In the genomic region with DNA sequence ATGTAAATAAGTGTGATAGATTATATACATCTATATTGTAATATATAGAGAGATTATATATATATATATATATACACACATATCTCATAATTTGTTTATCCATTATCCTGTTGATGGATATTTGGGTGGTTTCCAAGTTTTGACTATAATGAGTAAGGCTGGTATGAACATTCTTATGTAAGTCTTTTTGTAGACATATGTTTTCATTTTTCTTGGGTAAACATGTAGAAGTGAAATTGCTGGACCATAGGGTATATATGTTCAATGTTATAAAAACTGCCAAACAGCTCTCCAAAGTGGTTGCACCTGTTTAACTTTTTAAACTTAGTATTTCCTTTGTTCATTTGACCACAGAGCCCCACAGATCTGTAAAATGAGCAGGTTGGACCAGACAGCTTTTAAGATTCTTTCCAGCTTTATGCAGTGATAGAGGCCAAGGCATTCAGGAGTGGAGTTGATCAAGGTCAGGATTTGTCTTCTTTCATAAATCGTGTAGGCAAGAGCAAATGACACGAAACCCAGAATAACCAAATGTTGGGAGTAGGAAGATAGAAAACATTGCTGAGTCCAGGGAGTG, we compare ENCODE assay signal across 22 cellular contexts. TPM values are rescaled to one million over a fixed set of nuclear protein-coding genes. Genes with fewer than 3 reads are reported as not detected.
A peak's percentile ranks its signal among the peaks of the same experiment; 100 is the strongest.
DNase-seq lines count a peak whose midpoint lies in the region; ATAC-seq and TF ChIP-seq lines count a peak whose summit lies in the region.
"Had no signal": no experiment of that assay in that cellular context is flagged by ENCODE, and none has a peak within 500 bp of the region (broad histone marks: within the 10 kb centered on the region; RNA-seq: fewer than 3 reads in every experiment).

No MANE protein-coding gene starts in this region.

- no peak overlapping the region for H3K27ac Mint-ChIP-seq in stimulated activated naive B cell treated with anti-CD40 and anti-IgM and Interleukin-4, amounts not matched to agents 10 μg/mL and 1 μg/mL and 100 μg/mL, for 72 hours
- H3K27ac Mint-ChIP-seq: B cell, CD14-positive monocyte, GM23338, IgD-negative memory B cell had no signal

- CTCF ChIA-PET in PC-9 (lab: Charles Lee): interaction anchor here (0.5 kb wide), 1 partner anchor 10 kb away, joined by 7 read pairs; no protein-coding TSS in a partner anchor

- no peak overlapping the region for H3K4me3 Mint-ChIP-seq in stimulated activated naive B cell treated with anti-CD40 and anti-IgM and Interleukin-4, amounts not matched to agents 10 μg/mL and 1 μg/mL and 100 μg/mL, for 72 hours
- H3K4me3 Mint-ChIP-seq: B cell, CD14-positive monocyte, GM23338, IgD-negative memory B cell had no signal

- peaks cover 25 to 43% of the 10 kb centered on the region in 2 donors for H3K4me1 Mint-ChIP-seq in stimulated activated naive B cell treated with anti-CD40 and anti-IgM and Interleukin-4, amounts not matched to agents 10 μg/mL and 1 μg/mL and 100 μg/mL, for 72 hours
- H3K4me1 Mint-ChIP-seq: GM23338 had no signal

- no peaks in the 10 kb centered on the region for H3K9me3 Mint-ChIP-seq in stimulated activated naive B cell treated with anti-CD40 and anti-IgM and Interleukin-4, amounts not matched to agents 10 μg/mL and 1 μg/mL and 100 μg/mL, for 72 hours
- H3K9me3 Mint-ChIP-seq: GM23338, IgD-negative memory B cell had no signal

- no peaks in the 10 kb centered on the region; the same call in 1 of the 2 replicates for H3K36me3 ChIP-seq in Karpas-422 (ENCODE audit: insufficient read depth, low read length)
- no peaks in the 10 kb centered on the region for H3K36me3 ChIP-seq in SU-DHL-6 (ENCODE audit: low read length)
- H3K36me3 ChIP-seq in rectal smooth muscle tissue (ENCODE audit: control insufficient read depth, insufficient read depth, low read length): no peaks in the 10 kb centered on the region
- no peaks in the 10 kb centered on the region for H3K36me3 ChIP-seq in PC-9 (ENCODE audit: low read depth)

- H3K27me3 Mint-ChIP-seq in stimulated activated naive B cell treated with anti-CD40 and anti-IgM and Interleukin-4, amounts not matched to agents 10 μg/mL and 1 μg/mL and 100 μg/mL, for 72 hours: no peaks in the 10 kb centered on the region
- H3K27me3 Mint-ChIP-seq: B cell, IgD-negative memory B cell had no signal

- no peaks in the 10 kb centered on the region for H3K36me3 Mint-ChIP-seq in stimulated activated naive B cell treated with anti-CD40 and anti-IgM and Interleukin-4, amounts not matched to agents 10 μg/mL and 1 μg/mL and 100 μg/mL, for 72 hours
- H3K36me3 Mint-ChIP-seq: CD14-positive monocyte had no signal

- BruUV-seq in PC-9 (replicated peaks; lab: Mats Ljungman, UMichigan): no TSS peak

- H3K9ac ChIP-seq in Karpas-422 (ENCODE audit: low read length): no peak overlapping the region
- peak overlapping the region; percentile 44 for H3K9ac ChIP-seq in SU-DHL-6 (ENCODE audit: low read length)
- peak overlapping the region; percentile 22 for H3K9ac ChIP-seq in rectal smooth muscle tissue (ENCODE audit: low read length)

- H3K27ac ChIP-seq in Karpas-422 (ENCODE audit: low read length): peak overlapping the region; percentile 19
- H3K27ac ChIP-seq in SU-DHL-6 (ENCODE audit: low read depth, low read length): peak overlapping the region; percentile 77
- H3K27ac ChIP-seq in rectal smooth muscle tissue (ENCODE audit: low read depth, low read length): no peak overlapping the region
- no peak overlapping the region for H3K27ac ChIP-seq in PC-9
- H3K27ac ChIP-seq: A549 had no signal

- H3K27me3 ChIP-seq in Karpas-422 (ENCODE audit: low read length) (no peaks in the 10 kb centered on the region), SU-DHL-6 (ENCODE audit: low read length) (no peaks in the 10 kb centered on the region), rectal smooth muscle tissue (ENCODE audit: control insufficient read depth, insufficient read depth, low read length) (no peaks in the 10 kb centered on the region), PC-9 (ENCODE audit: insufficient read depth, low read depth) (no peaks in the 10 kb centered on the region)

- POLR2A ChIA-PET in PC-9 (lab: Charles Lee; ENCODE audit: unreplicated experiment): no interaction called here

- DNase-seq in Karpas-422 (no peak), fibroblast of mammary gland (ENCODE audit: low read depth) (peak; percentile 27), PC-9 (no peak), HuH-7.5 (ENCODE audit: low spot score) (no peak)
- no peak for DNase-seq in stimulated activated naive B cell treated with anti-CD40 and anti-IgM and Interleukin-4, amounts not matched to agents 10 μg/mL and 1 μg/mL and 100 μg/mL, for 72 hours
- DNase-seq: DMS79, HCEC 1CT, NCI-H1417, NCI-H1694 treated with DMSO at 0.1 percent for 48 hours, NCI-H2081 treated with DMSO at 0.1 percent for 48 hours, NCI-H2171 treated with DMSO at 0.1 percent for 48 hours, NCI-H524 treated with DMSO at 0.1 percent for 48 hours, OCI-M1 had no signal

- H2AFZ ChIP-seq in Karpas-422 (ENCODE audit: low read length): no peak overlapping the region
- no peak overlapping the region for H2AFZ ChIP-seq in SU-DHL-6 (ENCODE audit: low read depth, low read length, severe bottlenecking)
- no peak overlapping the region for H2AFZ ChIP-seq in PC-9
- H2AFZ ChIP-seq: GM23338 had no signal

- H3K9me2 ChIP-seq in Karpas-422 (replicated peaks; ENCODE audit: insufficient read depth, low read length) (no peaks in the 10 kb centered on the region), SU-DHL-6 (replicated peaks; ENCODE audit: insufficient read depth, low read length) (no peaks in the 10 kb centered on the region), PC-9 (ENCODE audit: insufficient read depth) (no peaks in the 10 kb centered on the region; the same call in 1 of the 2 replicates)

- H3K4me3 ChIP-seq in Karpas-422 (ENCODE audit: low read length) (no peak overlapping the region), SU-DHL-6 (ENCODE audit: insufficient read depth, low read length, poor library complexity, severe bottlenecking) (peak overlapping the region; percentile 32), fibroblast of mammary gland (ENCODE audit: control insufficient read depth, low read depth, low read length) (no peak overlapping the region), rectal smooth muscle tissue (ENCODE audit: low read length) (no peak overlapping the region), PC-9 (no peak overlapping the region)
- H3K4me3 ChIP-seq: A549, GM23338 had no signal

- H3K79me2 ChIP-seq in Karpas-422 (ENCODE audit: low read length) (no peaks in the 10 kb centered on the region), SU-DHL-6 (ENCODE audit: insufficient read depth, low read length) (no peaks in the 10 kb centered on the region; the same call in 1 of the 2 replicates), PC-9 (ENCODE audit: low read depth) (no peaks in the 10 kb centered on the region)

- H4K20me1 ChIP-seq in Karpas-422 (ENCODE audit: insufficient read depth, low read depth, low read length): no peaks in the 10 kb centered on the region
- no peaks in the 10 kb centered on the region for H4K20me1 ChIP-seq in SU-DHL-6 (ENCODE audit: low read depth, low read length)
- no peaks in the 10 kb centered on the region for H4K20me1 ChIP-seq in PC-9 (ENCODE audit: insufficient read depth)

- H3K4me2 ChIP-seq in Karpas-422 (ENCODE audit: low read depth, low read length, poor library complexity, severe bottlenecking) (peak overlapping the region; percentile 22), SU-DHL-6 (ENCODE audit: low read depth, low read length, poor library complexity, severe bottlenecking) (peak overlapping the region; percentile 53), PC-9 (no peak overlapping the region)
- H3K4me2 ChIP-seq: A549, GM23338 had no signal

- H3F3A ChIP-seq in SU-DHL-6 (ENCODE audit: insufficient read depth): peaks cover 68% of the 10 kb centered on the region
- H3F3A ChIP-seq in PC-9 (ENCODE audit: insufficient read depth, low read depth): no peaks in the 10 kb centered on the region

- TF ChIP-seq CTCF in SU-DHL-6 (IDR thresholded peaks at IDR 0.05; ENCODE audit: insufficient read depth, low read length, poor library complexity, severe bottlenecking) (no peak), fibroblast of mammary gland (conservative IDR thresholded peaks at IDR 0.05; ENCODE audit: control insufficient read depth, insufficient read depth, low read depth, low read length) (no peak), PC-9 (conservative IDR thresholded peaks at IDR 0.05) (no peak)

- intact Hi-C loops in PC-9 (cut with micrococcal nuclease; ENCODE audit: unreplicated experiment): no loop called here

- ATAC-seq in HG02623 (IDR thresholded peaks at IDR 0.05; ENCODE audit: unreplicated experiment): no peak
- ATAC-seq in stimulated activated naive B cell treated with anti-CD40 and anti-IgM and Interleukin-4, amounts not matched to agents 10 μg/mL and 1 μg/mL and 100 μg/mL, for 72 hours (replicated peaks): no peak
- ATAC-seq: A549, GM23338, Right ventricle myocardium inferior had no signal

- H3K4me1 ChIP-seq in Karpas-422 (ENCODE audit: low read length) (peaks cover 74% of the 10 kb centered on the region), rectal smooth muscle tissue (ENCODE audit: control insufficient read depth, insufficient read depth, low read length) (peaks cover 13% of the 10 kb centered on the region), PC-9 (replicated peaks; ENCODE audit: insufficient read depth) (no peaks in the 10 kb centered on the region)
- H3K4me1 ChIP-seq: A549 had no signal

- H3K9me3 ChIP-seq in Karpas-422 (ENCODE audit: low read length) (no peaks in the 10 kb centered on the region), SU-DHL-6 (ENCODE audit: insufficient read depth, low read length) (no peaks in the 10 kb centered on the region), PC-9 (ENCODE audit: insufficient read depth, low read depth) (no peaks in the 10 kb centered on the region)
- H3K9me3 ChIP-seq: A549 had no signal

RNA-seq across cellular contexts. Expression of gene KATNAL1, which starts 21.7 kb away (rescaled TPM):
- 13.4 and 35.6 TPM in 2 replicates for total RNA-seq in Karpas-422 (2014; rRNA removed; shearing (Covaris generic); ENCODE audit: low replicate concordance)
- total RNA-seq in PC-9 (2021): 11.8 and 14.8 TPM in 2 replicates

Comparison
In these comparisons a context has a peak if more than half of its experiments do, and no peak if none do; other contexts are left out.
1. H3K27ac ChIP-seq: peak in Karpas-422 (single experiment) and SU-DHL-6 (single experiment); none in rectal smooth muscle tissue (single experiment) and PC-9 (single experiment).